Comparison of ENCODE assay signal across 27 cellular contexts in the genomic region with DNA sequence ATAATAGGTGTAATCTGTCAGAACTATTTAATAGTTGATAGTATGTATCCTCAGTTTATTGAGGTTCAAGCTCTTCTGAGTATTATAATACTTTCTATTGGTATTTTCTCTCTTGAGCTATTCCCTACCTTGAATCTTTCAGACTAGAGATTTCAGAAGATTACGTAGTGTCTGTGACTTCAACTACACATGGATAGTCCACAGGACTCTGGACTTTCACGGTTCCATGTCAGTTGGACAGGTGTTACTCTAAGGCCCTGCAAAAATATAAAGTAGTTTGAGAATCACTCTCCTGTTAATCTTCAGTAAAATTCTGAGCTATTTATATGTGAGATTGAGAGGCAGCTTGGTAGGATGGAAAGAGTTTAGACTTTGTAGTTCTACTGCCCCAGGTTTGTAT.
"Had no signal": no experiment of that assay in that cellular context is flagged by ENCODE, and none has a peak within 500 bp of the region (broad histone marks: within the 10 kb centered on the region; RNA-seq: fewer than 3 reads in every experiment).

No MANE protein-coding gene starts in this region.

- H3K36me3 ChIP-seq: breast epithelium, MG63 had no signal

- H3K4me1 ChIP-seq: breast epithelium had no signal

- H3K9me3 ChIP-seq: breast epithelium, MG63 had no signal

- H3K27me3 ChIP-seq: breast epithelium, MG63 had no signal

- H3K36me3 Mint-ChIP-seq: activated CD8-positive, alpha-beta memory T cell treated with anti-CD3 and anti-CD28 coated beads, Interleukin-2, amount 10 ng/mL, durations not matched to agents 7 days and 5 days had no signal

- ATAC-seq: activated CD4-positive, alpha-beta T cell treated with anti-CD3 and anti-CD28 coated beads for 36 hours; activated CD8-positive, alpha-beta memory T cell treated with anti-CD3 and anti-CD28 coated beads, Interleukin-2, amount 10 ng/mL, durations not matched to agents 7 days and 5 days; Panc1; Right ventricle myocardium inferior had no signal

- DNase-seq: activated CD4-positive, alpha-beta T cell treated with anti-CD3 and anti-CD28 coated beads for 36 hours; activated CD4-positive, alpha-beta T cell treated with anti-CD3 and anti-CD28 coated beads, Interleukin-2, amount 50 U/mL, for 4 hours; activated CD8-positive, alpha-beta memory T cell treated with anti-CD3 and anti-CD28 coated beads, Interleukin-2, amount 10 ng/mL, durations not matched to agents 7 days and 5 days; activated effector memory CD4-positive, alpha-beta T cell treated with Interleukin-2 at 50 U/mL for 16 hours; activated naive CD4-positive, alpha-beta T cell; activated T-cell treated with anti-CD3 and anti-CD28 coated beads, Interleukin-2, amount 50 U/mL, for 24 hours; aorta; caudate nucleus; MG63; NCI-H1092 treated with DMSO at 0.1 percent for 48 hours; NCI-H1417 treated with DMSO at 0.1 percent for 48 hours; NCI-H1694; NCI-H2029 treated with DMSO at 0.1 percent for 48 hours; NCI-H345; NCI-H510A; NCI-H526 treated with DMSO at 0.1 percent for 48 hours; NCI-H82; RPMI8226; T-helper 1 cell had no signal

- H3K27ac Mint-ChIP-seq: activated CD4-positive, alpha-beta T cell treated with anti-CD3 and anti-CD28 coated beads for 36 hours; activated CD8-positive, alpha-beta memory T cell treated with anti-CD3 and anti-CD28 coated beads, Interleukin-2, amount 10 ng/mL, durations not matched to agents 7 days and 5 days; activated naive CD4-positive, alpha-beta T cell treated with anti-CD3 and anti-CD28 coated beads, Interleukin-2, amount 50 U/mL, for 24 hours; activated T-cell treated with anti-CD3 and anti-CD28 coated beads, Interleukin-2, amount 50 U/mL, for 24 hours; activated T-helper 1 cell treated with anti-CD3 and anti-CD28 coated beads, Interleukin-12 subunit alpha, Interleukin-12 subunit beta, Interleukin-2, Interleukin-4 antibody, amounts not matched to agents 30 ng/mL and 10 ng/mL and 1 ng/mL, durations not matched to agents 14 hours and 24 hours and 36 hours had no signal

- H3K27ac ChIP-seq: breast epithelium, KMS-11, SK-N-MC, VCaP had no signal

- H3K27me3 Mint-ChIP-seq: activated CD4-positive, alpha-beta T cell treated with anti-CD3 and anti-CD28 coated beads for 36 hours; activated CD8-positive, alpha-beta memory T cell treated with anti-CD3 and anti-CD28 coated beads, Interleukin-2, amount 10 ng/mL, durations not matched to agents 7 days and 5 days; activated naive CD4-positive, alpha-beta T cell treated with anti-CD3 and anti-CD28 coated beads, Interleukin-2, amount 50 U/mL, for 24 hours; activated T-cell treated with anti-CD3 and anti-CD28 coated beads, Interleukin-2, amount 50 U/mL, for 24 hours had no signal

- H3K4me3 Mint-ChIP-seq: activated CD4-positive, alpha-beta T cell treated with anti-CD3 and anti-CD28 coated beads for 36 hours; activated CD8-positive, alpha-beta memory T cell treated with anti-CD3 and anti-CD28 coated beads, Interleukin-2, amount 10 ng/mL, durations not matched to agents 7 days and 5 days; activated naive CD4-positive, alpha-beta T cell treated with anti-CD3 and anti-CD28 coated beads, Interleukin-2, amount 50 U/mL, for 24 hours; activated T-cell treated with anti-CD3 and anti-CD28 coated beads, Interleukin-2, amount 50 U/mL, for 24 hours; activated T-helper 1 cell treated with anti-CD3 and anti-CD28 coated beads, Interleukin-12 subunit alpha, Interleukin-12 subunit beta, Interleukin-2, Interleukin-4 antibody, amounts not matched to agents 30 ng/mL and 10 ng/mL and 1 ng/mL, durations not matched to agents 14 hours and 24 hours and 36 hours had no signal

- H3K4me3 ChIP-seq: breast epithelium, MG63, SK-N-MC had no signal

- H3K4me1 Mint-ChIP-seq: activated CD4-positive, alpha-beta T cell treated with anti-CD3 and anti-CD28 coated beads for 36 hours; activated CD8-positive, alpha-beta memory T cell treated with anti-CD3 and anti-CD28 coated beads, Interleukin-2, amount 10 ng/mL, durations not matched to agents 7 days and 5 days; activated naive CD4-positive, alpha-beta T cell treated with anti-CD3 and anti-CD28 coated beads, Interleukin-2, amount 50 U/mL, for 24 hours had no signal

- H3K9me3 Mint-ChIP-seq: activated naive CD4-positive, alpha-beta T cell treated with anti-CD3 and anti-CD28 coated beads, Interleukin-2, amount 50 U/mL, for 24 hours; activated T-cell treated with anti-CD3 and anti-CD28 coated beads, Interleukin-2, amount 50 U/mL, for 24 hours; activated T-helper 1 cell treated with anti-CD3 and anti-CD28 coated beads, Interleukin-12 subunit alpha, Interleukin-12 subunit beta, Interleukin-2, Interleukin-4 antibody, amounts not matched to agents 30 ng/mL and 10 ng/mL and 1 ng/mL, durations not matched to agents 14 hours and 24 hours and 36 hours had no signal
